11 cellular contexts compared by ENCODE assay signal in the genomic region with DNA sequence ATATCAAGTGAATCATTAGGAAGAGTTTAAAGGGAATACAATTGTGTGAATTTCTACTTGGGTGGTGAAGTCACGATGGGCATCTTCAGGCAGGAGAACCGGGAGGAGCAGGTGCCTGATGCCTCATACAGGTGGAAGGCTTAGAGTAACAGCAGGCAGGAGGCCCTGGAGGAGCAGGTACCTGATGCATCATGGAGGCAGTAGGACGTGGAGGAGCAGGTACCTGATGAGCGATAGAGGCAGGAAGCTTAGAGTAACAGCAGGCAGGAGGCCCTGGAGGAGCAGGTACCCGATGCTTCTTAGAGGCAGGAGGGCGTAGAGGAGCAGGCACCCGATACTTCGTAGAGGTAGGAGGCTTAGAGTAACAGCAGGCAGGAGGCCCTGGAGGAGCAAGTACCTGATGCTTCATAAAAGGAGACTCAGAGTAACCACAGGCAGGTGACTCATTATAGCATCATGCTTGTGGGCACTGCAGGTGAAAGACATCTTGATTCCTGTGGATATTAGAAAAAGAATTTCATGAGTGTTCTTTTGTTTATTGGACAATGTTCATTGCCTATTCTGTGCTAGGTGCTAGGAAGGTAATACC.
DNase-seq lines count a peak whose midpoint lies in the region; ATAC-seq and TF ChIP-seq lines count a peak whose summit lies in the region.
"Had no signal": no experiment of that assay in that cellular context is flagged by ENCODE, and none has a peak within 500 bp of the region (broad histone marks: within the 10 kb centered on the region; RNA-seq: fewer than 3 reads in every experiment).

No MANE protein-coding gene starts in this region.

- H3K4me3 Mint-ChIP-seq in activated naive CD4-positive, alpha-beta T cell treated with anti-CD3 and anti-CD28 coated beads, Interleukin-2, amount 50 U/mL, for 24 hours: no peak overlapping the region

- H3K27me3 ChIP-seq in colonic mucosa: no peaks in the 10 kb centered on the region
- H3K27me3 ChIP-seq: SJSA1 had no signal

- no peaks in the 10 kb centered on the region for H3K27me3 Mint-ChIP-seq in activated naive CD4-positive, alpha-beta T cell treated with anti-CD3 and anti-CD28 coated beads, Interleukin-2, amount 50 U/mL, for 24 hours

- H3K36me3 ChIP-seq in colonic mucosa: no peaks in the 10 kb centered on the region

- no peak for ATAC-seq in GM21529 (IDR thresholded peaks at IDR 0.05; ENCODE audit: unreplicated experiment)

- no peak overlapping the region for H3K4me3 ChIP-seq in colonic mucosa
- H3K4me3 ChIP-seq: SJSA1 had no signal

- H3K9ac ChIP-seq in colonic mucosa (ENCODE audit: low read depth in 2 of 2, low read length in 2 of 2): no peak overlapping the region

- intact Hi-C loops in colonic mucosa (cut with DNase I) (no loop called here), posterior vena cava (cut with DNase I) (no loop called here)

- peak overlapping the region; percentile 80 for H3K27ac Mint-ChIP-seq in activated naive CD4-positive, alpha-beta T cell treated with anti-CD3 and anti-CD28 coated beads, Interleukin-2, amount 50 U/mL, for 24 hours

- no peaks in the 10 kb centered on the region for H3K9me3 Mint-ChIP-seq in activated naive CD4-positive, alpha-beta T cell treated with anti-CD3 and anti-CD28 coated beads, Interleukin-2, amount 50 U/mL, for 24 hours

- H3K4me1 Mint-ChIP-seq in activated naive CD4-positive, alpha-beta T cell treated with anti-CD3 and anti-CD28 coated beads, Interleukin-2, amount 50 U/mL, for 24 hours: peaks cover 26% of the 10 kb centered on the region

- H3K27ac ChIP-seq in colonic mucosa: no peak overlapping the region
- H3K27ac ChIP-seq: SJSA1 had no signal

- TF ChIP-seq CTCF in colonic mucosa (IDR thresholded peaks at IDR 0.05): no peak

- H3K4me1 ChIP-seq in colonic mucosa: no peaks in the 10 kb centered on the region

- peak; percentile 49 for DNase-seq in Daoy (ENCODE audit: low read depth)
- DNase-seq in NCI-H146 treated with DMSO at 0.1 percent for 48 hours (lab: John Stamatoyannopoulos, UW; ENCODE audit: unreplicated experiment): peak; percentile 72
- DNase-seq in stimulated activated CD4-positive, alpha-beta T cell treated with anti-CD3 and anti-CD28 coated beads, Interleukin-12 subunit alpha, Interleukin-12 subunit beta, amount 100 ng/mL, for 4 hours: peak; percentile 17
- DNase-seq in colonic mucosa: no peak
- no peak for DNase-seq in AML-193 (lab: John Stamatoyannopoulos, UW)
- DNase-seq in posterior vena cava (ENCODE audit: low spot score): no peak
- DNase-seq: DND-41, NCI-H1694 treated with DMSO at 0.1 percent for 48 hours had no signal

- peaks cover 17% of the 10 kb centered on the region for H3K36me3 Mint-ChIP-seq in activated naive CD4-positive, alpha-beta T cell treated with anti-CD3 and anti-CD28 coated beads, Interleukin-2, amount 50 U/mL, for 24 hours

- no peaks in the 10 kb centered on the region for H3K9me3 ChIP-seq in colonic mucosa
- H3K9me3 ChIP-seq: SJSA1 had no signal

Comparison
In these comparisons a context has a peak if more than half of its experiments do, and no peak if none do; other contexts are left out.
1. DNase-seq: peak in Daoy (single experiment), NCI-H146 treated with DMSO at 0.1 percent for 48 hours (single experiment) and stimulated activated CD4-positive, alpha-beta T cell treated with anti-CD3 and anti-CD28 coated beads, Interleukin-12 subunit alpha, Interleukin-12 subunit beta, amount 100 ng/mL, for 4 hours (single experiment); none in colonic mucosa (single experiment), AML-193 (0 of 2) and posterior vena cava (single experiment).